Comparison of ENCODE assay signal across 8 cellular contexts in the genomic region with DNA sequence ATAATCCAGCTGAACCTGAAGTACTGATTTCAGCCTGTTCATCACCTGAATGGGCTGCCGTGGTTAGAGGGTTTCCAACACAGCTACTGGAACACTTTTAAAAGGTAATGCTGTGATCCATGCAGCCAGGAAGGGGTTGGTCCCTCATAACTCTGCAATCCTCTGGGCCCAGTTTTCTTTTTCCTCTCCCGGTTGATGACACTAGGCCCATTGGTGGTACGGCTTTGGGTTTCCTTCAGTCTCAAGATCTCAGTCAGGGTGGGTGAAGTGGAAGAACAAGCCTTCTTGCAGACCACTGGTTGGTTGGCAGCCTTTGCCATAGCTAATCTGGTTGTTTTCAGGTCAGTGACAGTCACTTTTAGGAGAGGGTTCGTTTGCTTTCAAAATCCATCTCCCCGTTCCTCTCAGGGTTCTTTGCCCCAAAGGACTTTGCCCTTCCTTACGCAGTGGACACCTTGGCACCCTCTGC. TPM values are rescaled to one million over a fixed set of nuclear protein-coding genes. Genes with fewer than 3 reads are reported as not detected.
A peak's percentile ranks its signal among the peaks of the same experiment; 100 is the strongest.
DNase-seq lines count a peak whose midpoint lies in the region; ATAC-seq, FAIRE-seq and TF ChIP-seq lines count a peak whose summit lies in the region.

No MANE protein-coding gene starts in this region.

- H3K9me3 ChIP-seq in K562 (replicated peaks; ENCODE audit: control insufficient read depth, insufficient read depth, low read depth, low read length) (no peaks in the 10 kb centered on the region), liver (ENCODE audit: control insufficient read depth in 4 of 4, low read length in 3 of 4) (no peaks in the 10 kb centered on the region), upper lobe of left lung (no peaks in the 10 kb centered on the region)

- TF ChIP-seq POLR2A in K562 (conservative IDR thresholded peaks at IDR 0.05) (no peak), upper lobe of left lung (IDR thresholded peaks at IDR 0.05) (no peak)

- H3K9me1 ChIP-seq in K562 (ENCODE audit: control insufficient read depth, insufficient read depth, low read length) = peaks cover 3% of the 10 kb centered on the region

- ATAC-seq in GM19467 (IDR thresholded peaks at IDR 0.05; ENCODE audit: unreplicated experiment) (peak; percentile 8), K562 (peak; percentile 27), upper lobe of left lung (ENCODE audit: low FRiP score in 2 of 2) (peak; percentile 2 to 29)

- no peaks in the 10 kb centered on the region for H4K20me1 ChIP-seq in K562 (replicated peaks; ENCODE audit: control insufficient read depth, insufficient read depth, low read length)

- peaks cover 38% of the 10 kb centered on the region for H3K79me2 ChIP-seq in K562 (ENCODE audit: control insufficient read depth, insufficient read depth, low read length)

- no peak for DNase-seq in Calu3
- DNase-seq in HuH-7.5 (ENCODE audit: low spot score) = peak; percentile 9
- DNase-seq in K562 (ENCODE audit: extremely low read depth in 1 of 4, low spot score in 3 of 4) = peak; percentile 16 to 27 (median 20)
- no peak for DNase-seq in upper lobe of left lung
- DNase-seq in posterior vena cava (ENCODE audit: low spot score) = no peak
- no peak for DNase-seq in NCI-H146 treated with DMSO at 0.1 percent for 48 hours (lab: John Stamatoyannopoulos, UW; ENCODE audit: unreplicated experiment)

- in situ Hi-C loops in K562 (cut with MboI) = no loop called here

- peak overlapping the region; percentile 48 for H3K27ac ChIP-seq in K562 (ENCODE audit: extremely low read depth, low read depth, low read length)
- H3K27ac ChIP-seq in liver (ENCODE audit: low read depth in 1 of 2, low read length in 2 of 2) = peak overlapping the region; percentile 77 to 81
- peak overlapping the region; percentile 77 to 93 (median 84) for H3K27ac ChIP-seq in upper lobe of left lung

- H2AFZ ChIP-seq in K562 (ENCODE audit: low read depth, low read length) = peak overlapping the region; percentile 95

- H3K4me3 Mint-ChIP-seq in Calu3 (ENCODE audit: low read depth, unreplicated experiment) = peak overlapping the region; percentile 98

- peak overlapping the region; percentile 85 for H3K4me2 ChIP-seq in K562 (ENCODE audit: insufficient read depth, low read length)

- H3K4me3 ChIP-seq in K562 (peak overlapping the region; percentile 80), liver (ENCODE audit: low read depth in 1 of 3, low read length in 3 of 3) (peak overlapping the region; percentile 66 to 93 (median 68)), upper lobe of left lung (peak overlapping the region; percentile 39 to 93 (median 90))

- no peaks in the 10 kb centered on the region for H3K27me3 ChIP-seq in K562 (ENCODE audit: control insufficient read depth in 2 of 2, insufficient read depth in 2 of 2, low read length in 2 of 2)
- H3K27me3 ChIP-seq in liver (ENCODE audit: control insufficient read depth in 4 of 4, insufficient read depth in 4 of 4, low read length in 3 of 4) = no peaks in the 10 kb centered on the region
- H3K27me3 ChIP-seq in upper lobe of left lung = no peaks in the 10 kb centered on the region

- H3K4me1 ChIP-seq in K562 (replicated peaks in 1 of 2; ENCODE audit: control insufficient read depth in 2 of 2, insufficient read depth in 2 of 2, low read length in 2 of 2) (peaks cover 2 to 17% of the 10 kb centered on the region in 2 experiments; a peak in 3 of 5 replicates), liver (ENCODE audit: control insufficient read depth in 4 of 4, insufficient read depth in 4 of 4, low read length in 3 of 4) (peaks cover 2 to 43% (median 28%) of the 10 kb centered on the region in 4 donors), upper lobe of left lung (peaks cover 9 to 25% (median 19%) of the 10 kb centered on the region in 4 donors)

- H3K36me3 Mint-ChIP-seq in Calu3 (ENCODE audit: insufficient read depth, unreplicated experiment) = peaks cover 29% of the 10 kb centered on the region

- no peaks in the 10 kb centered on the region for H3K9me3 Mint-ChIP-seq in Calu3 (ENCODE audit: low read depth, unreplicated experiment)

- no peak for FAIRE-seq in K562 (lab: Jason Lieb, UNC)

- TF ChIP-seq CTCF in Calu3 (IDR thresholded peaks at IDR 0.05; ENCODE audit: unreplicated experiment) (no peak), K562 (IDR thresholded peaks at IDR 0.05 in 2 of 3, conservative IDR thresholded peaks at IDR 0.05 in 1 of 3; ENCODE audit: insufficient read depth in 2 of 3, low read depth in 1 of 3, low read length in 3 of 3) (no peak), liver (IDR thresholded peaks at IDR 0.05; ENCODE audit: low read depth, low read length, missing input control) (no peak), upper lobe of left lung (IDR thresholded peaks at IDR 0.05) (no peak)

- H3K27ac Mint-ChIP-seq in Calu3 (ENCODE audit: unreplicated experiment) = peak overlapping the region; percentile 88

- H3K4me1 Mint-ChIP-seq in Calu3 (ENCODE audit: low read depth, unreplicated experiment) = peaks cover 17% of the 10 kb centered on the region

- H3K9ac ChIP-seq in K562 (ENCODE audit: insufficient read depth in 1 of 2, low read depth in 2 of 2, low read length in 2 of 2) = peak overlapping the region; percentile 69 to 99
- peak overlapping the region; percentile 21 to 57 for H3K9ac ChIP-seq in liver (ENCODE audit: low read depth in 1 of 2, low read length in 2 of 2)

- BruUV-seq in Calu3 (replicated peaks; lab: Mats Ljungman, UMichigan) (TSS peak; percentile 61), K562 (replicated peaks; lab: Mats Ljungman, UMichigan) (TSS peak; percentile 87)

- POLR2A ChIA-PET in K562 (lab: Yijun Ruan, JAX) = interaction anchor here (0.7 to 1.9 kb wide), 11 partner anchors 9 to 1875 kb away, joined by 3 to 7 read pairs (median 4); a partner anchor contains a TSS

- H3K36me3 ChIP-seq in K562 (ENCODE audit: control insufficient read depth, insufficient read depth, low read length) (peaks cover 4% of the 10 kb centered on the region; the same call in 1 of the 3 replicates), liver (ENCODE audit: control insufficient read depth in 4 of 4, insufficient read depth in 3 of 4, low read depth in 1 of 4, low read length in 3 of 4) (no peaks in the 10 kb centered on the region), upper lobe of left lung (no peaks in the 10 kb centered on the region)

- CTCF ChIA-PET in Calu3 (lab: Charles Lee) = no interaction called here
- CTCF ChIA-PET in K562 (lab: Yijun Ruan, JAX; ENCODE audit: low intra/inter-chr PET ratio) = no interaction called here

- TF ChIP-seq EP300 in K562 (IDR thresholded peaks at IDR 0.05; ENCODE audit: low read length) = no peak
- TF ChIP-seq EP300 in upper lobe of left lung (IDR thresholded peaks at IDR 0.05) = no peak

- no peaks in the 10 kb centered on the region for H3K27me3 Mint-ChIP-seq in Calu3 (ENCODE audit: unreplicated experiment)

- WGBS in K562 (ENCODE audit: insufficient coverage, low coverage, missing lambda C conversion rate) = 5% methylated on average over 6 of the region's 6 CpGs
- 7% methylated on average over 6 of the region's 6 CpGs for WGBS in liver
- 14 to 17% methylated on average over 5 to 6 of the region's 6 CpGs for WGBS in upper lobe of left lung, 2 donors

- no peak for TF ChIP-seq RAD21 in K562 (CRISPR knock-in tag; conservative IDR thresholded peaks at IDR 0.05 in 1 of 2, IDR thresholded peaks at IDR 0.05 in 1 of 2)
- TF ChIP-seq RAD21 in liver (IDR thresholded peaks at IDR 0.05) = no peak

- intact Hi-C loops in Calu3 (cut with micrococcal nuclease; ENCODE audit: unreplicated experiment) (no loop called here), K562 (cut with micrococcal nuclease) (no loop called here), posterior vena cava (cut with DNase I) (no loop called here)

TF ChIP-seq in K562, 482 proteins besides CTCF, POLR2A, EP300 and RAD21 (continues in another document):
- no peak for TF ChIP-seq ZNF444 (CRISPR knock-in tag; IDR thresholded peaks at IDR 0.05)
- TF ChIP-seq EGR1 (conservative IDR thresholded peaks at IDR 0.05) = no peak
- TF ChIP-seq ZNF354B (CRISPR knock-in tag; IDR thresholded peaks at IDR 0.05) = 0 out of 2 replicates have a peak, but pooled peaks have one; percentile 23

TF ChIP-seq in liver, 16 proteins besides CTCF, POLR2A, EP300 and RAD21 (continues in another document):
- TF ChIP-seq, protein P1, sequence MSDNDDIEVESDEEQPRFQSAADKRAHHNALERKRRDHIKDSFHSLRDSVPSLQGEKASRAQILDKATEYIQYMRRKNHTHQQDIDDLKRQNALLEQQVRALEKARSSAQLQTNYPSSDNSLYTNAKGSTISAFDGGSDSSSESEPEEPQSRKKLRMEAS (IDR thresholded peaks at IDR 0.05) = no peak
- TF ChIP-seq SP1 (IDR thresholded peaks at IDR 0.05) (peak; percentile 88), FOXA1 (IDR thresholded peaks at IDR 0.05) (no peak), TAF1 (conservative IDR thresholded peaks at IDR 0.05) (no peak), HNF4G (IDR thresholded peaks at IDR 0.05) (peak; percentile 82), YY1 (IDR thresholded peaks at IDR 0.05) (no peak), JUND (IDR thresholded peaks at IDR 0.05) (peak in 1 of 2 donors; percentile 24), EGR1 (IDR thresholded peaks at IDR 0.05; ENCODE audit: low read depth in 2 of 2) (no peak), ATF3 (IDR thresholded peaks at IDR 0.05) (no peak)

RNA-seq across cellular contexts. Expression of gene SLC35A3, which starts 0.5 kb away (rescaled TPM):
- 31.2 and 33.9 TPM in 2 replicates for total RNA-seq in Calu3 (2022)
- total RNA-seq in K562 (2011; cell fraction: chromatin; rRNA removed; ENCODE audit: low replicate concordance) = 19.7 and 45.4 TPM in 2 replicates
- 10.5 and 11.8 TPM in 2 replicates for total RNA-seq in K562 (2011; cell fraction: nucleolus; rRNA removed)
- total RNA-seq in K562 (2011; cell fraction: nucleoplasm; rRNA removed) = 29.5 and 65.9 TPM in 2 replicates
- 10.6 and 20.2 TPM in 2 replicates for total RNA-seq in K562 (2014; rRNA removed)
- 20.5 and 24.1 TPM in 2 replicates for total RNA-seq in K562 (2014; rRNA removed; fragmentation: Illumina TruSeq; extraction: Trizol)
- 14.6 and 16.1 TPM in 2 replicates for total RNA-seq in K562 (2015; rRNA removed; fragmentation: Illumina TruSeq; extraction: Trizol)
- 12.9 and 13.2 TPM in 2 replicates for total RNA-seq in K562 (2021)
- polyA plus RNA-seq in K562 (2011; rRNA removed) = 13.3 and 21.7 TPM in 2 replicates
- 3.8 and 6.1 TPM in 2 replicates for polyA plus RNA-seq in K562 (2011; cell fraction: cytosol; rRNA removed)
- polyA plus RNA-seq in K562 (2011; cell fraction: nucleus; rRNA removed) = 8.4 and 10.2 TPM in 2 replicates
- polyA plus RNA-seq in K562 (2012) = 10.3 and 11.7 TPM in 2 replicates
- polyA plus RNA-seq in K562 (2014; fragmentation: Illumina TruSeq; extraction: Trizol) = 8.8 and 10.9 TPM in 2 replicates
- 1 to 10 TPM; 3.5 to 3.7 TPM for polyA plus RNA-seq in K562 (2014; fragmentation: Nextera tagmentation; extraction: Ambion mirVana)
- polyA plus RNA-seq in K562 (2014; rRNA removed) = 11.7 and 14.0 TPM in 2 replicates
- 13.7 and 17.2 TPM in 2 replicates for polyA minus RNA-seq in K562 (2011; rRNA and poly(A)+ RNA removed)
- polyA minus RNA-seq in K562 (2011; cell fraction: cytosol; rRNA and poly(A)+ RNA removed) = 4.8 and 5.4 TPM in 2 replicates
- polyA minus RNA-seq in K562 (2011; cell fraction: nucleus; rRNA and poly(A)+ RNA removed) = 11.8 and 15.4 TPM in 2 replicates
- total RNA-seq in liver = 10 to 100 TPM; 14.1 to 35.1 TPM
- 10 to 100 TPM; 12.1 to 14.8 TPM for polyA plus RNA-seq in liver
- total RNA-seq in upper lobe of left lung = 10 to 100 TPM; 19.9 to 49.7 (median 25.2) TPM
- 10 to 100 TPM; 23.6 to 25.7 TPM for total RNA-seq in posterior vena cava

Comparison
In these comparisons a context has a peak if more than half of its experiments do, and no peak if none do; other contexts are left out.
1. DNase-seq: peak in HuH-7.5 (single experiment) and K562 (4 of 4); none in Calu3 (single experiment), upper lobe of left lung (0 of 2), posterior vena cava (single experiment) and NCI-H146 treated with DMSO at 0.1 percent for 48 hours (single experiment).
2. Peak in every context shown above with its lines, with median percentiles within 50 percentile points of each other: ATAC-seq, H3K27ac ChIP-seq and H3K4me3 ChIP-seq.